1 cellular context compared by ENCODE assay signal in the genomic region with DNA sequence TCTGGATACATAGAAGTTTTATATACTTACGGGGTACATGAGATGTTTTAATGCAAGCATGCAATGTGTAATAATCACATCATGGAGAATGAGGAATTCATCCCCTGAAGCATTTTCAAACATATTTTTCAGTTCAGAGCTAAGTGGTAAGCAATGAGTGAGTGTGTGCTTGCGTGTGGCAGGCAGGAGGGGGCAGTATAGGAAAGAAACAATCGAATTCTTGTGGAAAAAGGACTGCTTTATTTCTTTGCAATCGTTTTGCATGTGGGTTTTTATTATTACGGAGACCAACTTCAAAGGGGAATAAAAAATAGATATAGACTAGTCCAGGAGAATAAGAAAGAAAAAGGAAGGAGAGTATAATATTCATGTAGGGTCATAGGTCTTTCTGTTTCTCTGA.
TF ChIP-seq lines count a peak whose summit lies in the region.

No MANE protein-coding gene starts in this region.

TF ChIP-seq in K562, 482 proteins besides CTCF, POLR2A, EP300 and RAD21 (continued from another document):
- TF ChIP-seq, protein P1, sequence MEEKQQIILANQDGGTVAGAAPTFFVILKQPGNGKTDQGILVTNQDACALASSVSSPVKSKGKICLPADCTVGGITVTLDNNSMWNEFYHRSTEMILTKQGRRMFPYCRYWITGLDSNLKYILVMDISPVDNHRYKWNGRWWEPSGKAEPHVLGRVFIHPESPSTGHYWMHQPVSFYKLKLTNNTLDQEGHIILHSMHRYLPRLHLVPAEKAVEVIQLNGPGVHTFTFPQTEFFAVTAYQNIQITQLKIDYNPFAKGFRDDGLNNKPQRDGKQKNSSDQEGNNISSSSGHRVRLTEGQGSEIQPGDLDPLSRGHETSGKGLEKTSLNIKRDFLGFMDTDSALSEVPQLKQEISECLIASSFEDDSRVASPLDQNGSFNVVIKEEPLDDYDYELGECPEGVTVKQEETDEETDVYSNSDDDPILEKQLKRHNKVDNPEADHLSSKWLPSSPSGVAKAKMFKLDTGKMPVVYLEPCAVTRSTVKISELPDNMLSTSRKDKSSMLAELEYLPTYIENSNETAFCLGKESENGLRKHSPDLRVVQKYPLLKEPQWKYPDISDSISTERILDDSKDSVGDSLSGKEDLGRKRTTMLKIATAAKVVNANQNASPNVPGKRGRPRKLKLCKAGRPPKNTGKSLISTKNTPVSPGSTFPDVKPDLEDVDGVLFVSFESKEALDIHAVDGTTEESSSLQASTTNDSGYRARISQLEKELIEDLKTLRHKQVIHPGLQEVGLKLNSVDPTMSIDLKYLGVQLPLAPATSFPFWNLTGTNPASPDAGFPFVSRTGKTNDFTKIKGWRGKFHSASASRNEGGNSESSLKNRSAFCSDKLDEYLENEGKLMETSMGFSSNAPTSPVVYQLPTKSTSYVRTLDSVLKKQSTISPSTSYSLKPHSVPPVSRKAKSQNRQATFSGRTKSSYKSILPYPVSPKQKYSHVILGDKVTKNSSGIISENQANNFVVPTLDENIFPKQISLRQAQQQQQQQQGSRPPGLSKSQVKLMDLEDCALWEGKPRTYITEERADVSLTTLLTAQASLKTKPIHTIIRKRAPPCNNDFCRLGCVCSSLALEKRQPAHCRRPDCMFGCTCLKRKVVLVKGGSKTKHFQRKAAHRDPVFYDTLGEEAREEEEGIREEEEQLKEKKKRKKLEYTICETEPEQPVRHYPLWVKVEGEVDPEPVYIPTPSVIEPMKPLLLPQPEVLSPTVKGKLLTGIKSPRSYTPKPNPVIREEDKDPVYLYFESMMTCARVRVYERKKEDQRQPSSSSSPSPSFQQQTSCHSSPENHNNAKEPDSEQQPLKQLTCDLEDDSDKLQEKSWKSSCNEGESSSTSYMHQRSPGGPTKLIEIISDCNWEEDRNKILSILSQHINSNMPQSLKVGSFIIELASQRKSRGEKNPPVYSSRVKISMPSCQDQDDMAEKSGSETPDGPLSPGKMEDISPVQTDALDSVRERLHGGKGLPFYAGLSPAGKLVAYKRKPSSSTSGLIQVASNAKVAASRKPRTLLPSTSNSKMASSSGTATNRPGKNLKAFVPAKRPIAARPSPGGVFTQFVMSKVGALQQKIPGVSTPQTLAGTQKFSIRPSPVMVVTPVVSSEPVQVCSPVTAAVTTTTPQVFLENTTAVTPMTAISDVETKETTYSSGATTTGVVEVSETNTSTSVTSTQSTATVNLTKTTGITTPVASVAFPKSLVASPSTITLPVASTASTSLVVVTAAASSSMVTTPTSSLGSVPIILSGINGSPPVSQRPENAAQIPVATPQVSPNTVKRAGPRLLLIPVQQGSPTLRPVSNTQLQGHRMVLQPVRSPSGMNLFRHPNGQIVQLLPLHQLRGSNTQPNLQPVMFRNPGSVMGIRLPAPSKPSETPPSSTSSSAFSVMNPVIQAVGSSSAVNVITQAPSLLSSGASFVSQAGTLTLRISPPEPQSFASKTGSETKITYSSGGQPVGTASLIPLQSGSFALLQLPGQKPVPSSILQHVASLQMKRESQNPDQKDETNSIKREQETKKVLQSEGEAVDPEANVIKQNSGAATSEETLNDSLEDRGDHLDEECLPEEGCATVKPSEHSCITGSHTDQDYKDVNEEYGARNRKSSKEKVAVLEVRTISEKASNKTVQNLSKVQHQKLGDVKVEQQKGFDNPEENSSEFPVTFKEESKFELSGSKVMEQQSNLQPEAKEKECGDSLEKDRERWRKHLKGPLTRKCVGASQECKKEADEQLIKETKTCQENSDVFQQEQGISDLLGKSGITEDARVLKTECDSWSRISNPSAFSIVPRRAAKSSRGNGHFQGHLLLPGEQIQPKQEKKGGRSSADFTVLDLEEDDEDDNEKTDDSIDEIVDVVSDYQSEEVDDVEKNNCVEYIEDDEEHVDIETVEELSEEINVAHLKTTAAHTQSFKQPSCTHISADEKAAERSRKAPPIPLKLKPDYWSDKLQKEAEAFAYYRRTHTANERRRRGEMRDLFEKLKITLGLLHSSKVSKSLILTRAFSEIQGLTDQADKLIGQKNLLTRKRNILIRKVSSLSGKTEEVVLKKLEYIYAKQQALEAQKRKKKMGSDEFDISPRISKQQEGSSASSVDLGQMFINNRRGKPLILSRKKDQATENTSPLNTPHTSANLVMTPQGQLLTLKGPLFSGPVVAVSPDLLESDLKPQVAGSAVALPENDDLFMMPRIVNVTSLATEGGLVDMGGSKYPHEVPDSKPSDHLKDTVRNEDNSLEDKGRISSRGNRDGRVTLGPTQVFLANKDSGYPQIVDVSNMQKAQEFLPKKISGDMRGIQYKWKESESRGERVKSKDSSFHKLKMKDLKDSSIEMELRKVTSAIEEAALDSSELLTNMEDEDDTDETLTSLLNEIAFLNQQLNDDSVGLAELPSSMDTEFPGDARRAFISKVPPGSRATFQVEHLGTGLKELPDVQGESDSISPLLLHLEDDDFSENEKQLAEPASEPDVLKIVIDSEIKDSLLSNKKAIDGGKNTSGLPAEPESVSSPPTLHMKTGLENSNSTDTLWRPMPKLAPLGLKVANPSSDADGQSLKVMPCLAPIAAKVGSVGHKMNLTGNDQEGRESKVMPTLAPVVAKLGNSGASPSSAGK (IDR thresholded peaks at IDR 0.05): no peak
- no peak for TF ChIP-seq SMARCA5 (IDR thresholded peaks at IDR 0.05)
- TF ChIP-seq, protein P2, sequence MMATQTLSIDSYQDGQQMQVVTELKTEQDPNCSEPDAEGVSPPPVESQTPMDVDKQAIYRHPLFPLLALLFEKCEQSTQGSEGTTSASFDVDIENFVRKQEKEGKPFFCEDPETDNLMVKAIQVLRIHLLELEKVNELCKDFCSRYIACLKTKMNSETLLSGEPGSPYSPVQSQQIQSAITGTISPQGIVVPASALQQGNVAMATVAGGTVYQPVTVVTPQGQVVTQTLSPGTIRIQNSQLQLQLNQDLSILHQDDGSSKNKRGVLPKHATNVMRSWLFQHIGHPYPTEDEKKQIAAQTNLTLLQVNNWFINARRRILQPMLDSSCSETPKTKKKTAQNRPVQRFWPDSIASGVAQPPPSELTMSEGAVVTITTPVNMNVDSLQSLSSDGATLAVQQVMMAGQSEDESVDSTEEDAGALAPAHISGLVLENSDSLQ (IDR thresholded peaks at IDR 0.05): no peak
- TF ChIP-seq ZNF124 (CRISPR knock-in tag; IDR thresholded peaks at IDR 0.05): no peak
- no peak for TF ChIP-seq ZNF436 (CRISPR knock-in tag; IDR thresholded peaks at IDR 0.05)
